ENCODE assay signal across 8 cellular contexts in the genomic region with DNA sequence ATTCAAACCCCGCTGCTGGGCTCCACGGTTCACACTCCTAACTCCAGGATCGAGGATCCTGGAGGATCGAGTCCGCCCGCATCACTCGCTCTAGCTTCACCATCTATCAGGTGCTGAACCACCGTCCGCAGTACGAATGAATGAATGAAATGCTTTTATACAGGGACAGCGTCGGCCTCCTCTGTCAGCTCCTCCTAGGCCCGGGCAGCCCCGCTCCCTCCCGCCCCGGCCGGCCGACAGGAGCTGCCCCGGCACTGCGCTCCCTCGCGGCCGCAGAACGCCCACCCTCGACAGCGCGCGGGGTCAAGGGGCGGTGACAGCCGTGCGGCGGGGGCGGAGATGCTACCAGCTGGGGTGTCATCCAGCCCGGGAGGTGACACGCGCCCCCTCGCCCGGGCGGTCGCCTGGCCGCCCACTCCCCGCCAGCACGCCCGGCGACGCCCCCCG. TPM values are rescaled to one million over a fixed set of nuclear protein-coding genes. Genes with fewer than 3 reads are reported as not detected.
DNase-seq lines count a peak whose midpoint lies in the region; ATAC-seq and TF ChIP-seq lines count a peak whose summit lies in the region.

No MANE protein-coding gene starts in this region.

- ATAC-seq in GM21529 (IDR thresholded peaks at IDR 0.05; ENCODE audit: unreplicated experiment), result peak; percentile 50

- TF ChIP-seq CTCF in brain (conservative IDR thresholded peaks at IDR 0.05), result peak in 1 of 2 experiments; percentile 47

- H3K9me3 Mint-ChIP-seq in IgD-negative memory B cell, result no peaks in the 10 kb centered on the region
- H3K9me3 Mint-ChIP-seq in brain, result peaks cover 0 to 11% (median 1%) of the 10 kb centered on the region in 5 experiments

- H3K36me3 Mint-ChIP-seq in IgD-negative memory B cell (peaks cover 9% of the 10 kb centered on the region), brain (peaks cover 35% of the 10 kb centered on the region)

- H3K4me1 Mint-ChIP-seq in IgD-negative memory B cell, result peaks cover 18 to 34% (median 31%) of the 10 kb centered on the region in 3 donors
- H3K4me1 Mint-ChIP-seq in brain, result peaks cover 38% of the 10 kb centered on the region

- DNase-seq in EL (peak; percentile 72), T-helper 9 cell (peak; percentile 60), islet precursor cell (peak; percentile 88), SIG-M5 treated with dmso at 0.1 percent for 504 hours (lab: John Stamatoyannopoulos, UW; ENCODE audit: unreplicated experiment) (no peak)
- peak; percentile 38 to 70 for DNase-seq in stimulated activated CD4-positive, alpha-beta T cell treated with anti-CD3 and anti-CD28 coated beads, Interleukin-15, amount 100 ng/mL, for 1 hour (ENCODE audit: low read depth in 1 of 2, low spot score in 1 of 2)

- H3K27ac Mint-ChIP-seq in IgD-negative memory B cell, result peak overlapping the region; percentile 93 to 97 (median 94)
- H3K27ac Mint-ChIP-seq in brain, result peak overlapping the region; percentile 80 to 95 (median 84)

- H3K27me3 Mint-ChIP-seq in IgD-negative memory B cell (no peaks in the 10 kb centered on the region), brain (no peaks in the 10 kb centered on the region)

- H3K4me3 Mint-ChIP-seq in IgD-negative memory B cell (peak overlapping the region; percentile 89 to 98 (median 90)), brain (peak overlapping the region; percentile 90 to 94 (median 91))

RNA-seq across cellular contexts. Expression of a gene that starts 0.5 kb away (rescaled TPM):
- polyA plus RNA-seq in IgD-negative memory B cell, result 30.5 TPM
- 32.7 TPM for polyA plus RNA-seq in brain (ENCODE audit: insufficient read depth, low read depth, low replicate concordance)

RNA-seq across cellular contexts. Expression of a gene that starts 28.7 kb away (rescaled TPM):
- polyA plus RNA-seq in IgD-negative memory B cell, result not detected
- polyA plus RNA-seq in brain (ENCODE audit: insufficient read depth, low read depth, low replicate concordance), result 5.6 TPM

RNA-seq across cellular contexts. Expression of a gene that starts 42.5 kb away (rescaled TPM):
- polyA plus RNA-seq in IgD-negative memory B cell, result not detected
- polyA plus RNA-seq in brain (ENCODE audit: insufficient read depth, low read depth, low replicate concordance), result 1.5 TPM

RNA-seq across cellular contexts. Expression of a gene that starts 46.5 kb away (rescaled TPM):
- polyA plus RNA-seq in IgD-negative memory B cell (not detected), brain (ENCODE audit: insufficient read depth, low read depth, low replicate concordance) (0.17 TPM)
